Comparison of ENCODE assay signal across 14 cellular contexts in the genomic region with DNA sequence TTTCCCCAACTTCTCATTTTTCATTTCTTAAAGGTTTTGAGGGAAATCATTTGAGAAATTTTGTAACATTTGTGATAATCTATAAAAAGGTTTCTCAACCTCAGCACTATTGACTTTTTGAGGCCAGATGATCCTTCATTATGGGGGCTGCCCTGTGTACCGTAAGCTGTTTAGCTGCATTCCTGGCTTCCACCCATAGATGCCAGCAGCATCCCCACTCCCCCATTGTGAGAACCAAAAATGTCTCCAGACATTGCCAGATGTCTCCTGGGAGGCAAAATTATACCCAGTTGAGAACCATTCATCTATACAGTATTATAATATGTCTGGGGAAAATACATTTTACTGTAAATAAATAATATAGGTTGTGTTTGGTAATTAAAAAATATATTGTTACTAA.
A peak's percentile ranks its signal among the peaks of the same experiment; 100 is the strongest.
DNase-seq lines count a peak whose midpoint lies in the region; ATAC-seq and TF ChIP-seq lines count a peak whose summit lies in the region.
"Had no signal": no experiment of that assay in that cellular context is flagged by ENCODE, and none has a peak within 500 bp of the region (broad histone marks: within the 10 kb centered on the region; RNA-seq: fewer than 3 reads in every experiment).

No MANE protein-coding gene starts in this region.

- no peaks in the 10 kb centered on the region for H3K9me3 ChIP-seq in left ventricle myocardium inferior (replicated peaks)
- H3K9me3 ChIP-seq in Panc1 (ENCODE audit: control insufficient read depth, insufficient read depth, low read depth, low read length) = no peaks in the 10 kb centered on the region
- H3K9me3 ChIP-seq: tibial nerve had no signal

- intact Hi-C loops in left ventricle myocardium inferior (cut with micrococcal nuclease) (no loop called here), left ventricle myocardium superior (cut with micrococcal nuclease) (loop anchor here (10.0 kb wide), 2 partner anchors 70 to 80 kb away; no protein-coding TSS in a partner anchor), Panc1 (cut with micrococcal nuclease; ENCODE audit: unreplicated experiment) (no loop called here)

- ATAC-seq in left ventricle myocardium superior = no peak
- ATAC-seq in Panc1 = no peak
- ATAC-seq in foreskin keratinocyte = no peak
- no peak for ATAC-seq in GM18517 (IDR thresholded peaks at IDR 0.05; ENCODE audit: unreplicated experiment)
- ATAC-seq in HG03439 (IDR thresholded peaks at IDR 0.05; ENCODE audit: unreplicated experiment) = no peak

- DNase-seq in left ventricle myocardium inferior (no peak), left ventricle myocardium superior (no peak), Panc1 (ENCODE audit: low read depth, low spot score) (no peak), foreskin keratinocyte (no peak), mesenteric fat pad (ENCODE audit: low spot score) (no peak)
- DNase-seq in stimulated activated CD4-positive, alpha-beta T cell treated with anti-CD3 and anti-CD28 coated beads, Interleukin-12 subunit alpha, Interleukin-12 subunit beta, amount 100 ng/mL, for 4 hours = no peak
- DNase-seq: activated T-cell treated with anti-CD3 and anti-CD28 coated beads, Interleukin-2, amount 50 U/mL, for 1 hour; effector CD8-positive, alpha-beta T cell; GF-D8; NCI-H2029 had no signal

- no TSS peak for BruUV-seq in Panc1 (replicated peaks; lab: Mats Ljungman, UMichigan)

- in situ Hi-C loops in Panc1 (cut with HindIII; ENCODE audit: low pct_unique_long_range_greater_than_20kb, low sequenced_read_pairs) = no loop called here

- H3K36me3 ChIP-seq in left ventricle myocardium inferior (no peaks in the 10 kb centered on the region), Panc1 (ENCODE audit: control insufficient read depth, insufficient read depth, low read length) (no peaks in the 10 kb centered on the region)
- H3K36me3 ChIP-seq: tibial nerve had no signal

- TF ChIP-seq CTCF in left ventricle myocardium inferior (IDR thresholded peaks at IDR 0.05; ENCODE audit: borderline replicate concordance) (no peak), Panc1 (IDR thresholded peaks at IDR 0.05) (peak; percentile 16), foreskin keratinocyte (conservative IDR thresholded peaks at IDR 0.05) (peak; percentile 33)

- H3K4me1 ChIP-seq in left ventricle myocardium inferior (peaks cover 96% of the 10 kb centered on the region), Panc1 (ENCODE audit: control insufficient read depth, insufficient read depth, low read length) (no peaks in the 10 kb centered on the region), foreskin keratinocyte (peaks cover 40% of the 10 kb centered on the region)

- H3K4me3 ChIP-seq in left ventricle myocardium inferior (no peak overlapping the region), Panc1 (ENCODE audit: low read depth in 2 of 2, low read length in 2 of 2) (no peak overlapping the region)
- H3K4me3 ChIP-seq: tibial nerve had no signal

- POLR2A ChIA-PET in Panc1 (lab: Charles Lee) = no interaction called here

- peak overlapping the region; percentile 1 for H3K27ac ChIP-seq in left ventricle myocardium inferior (replicated peaks)
- no peak overlapping the region for H3K27ac ChIP-seq in Panc1 (ENCODE audit: low read length)
- no peak overlapping the region for H3K27ac ChIP-seq in foreskin keratinocyte
- H3K27ac ChIP-seq: RWPE1, tibial nerve had no signal

- H3K27me3 ChIP-seq in left ventricle myocardium inferior (ENCODE audit: low read depth) = no peaks in the 10 kb centered on the region
- H3K27me3 ChIP-seq in Panc1 (ENCODE audit: control insufficient read depth, insufficient read depth, low read length) = no peaks in the 10 kb centered on the region
- H3K27me3 ChIP-seq in foreskin keratinocyte = no peaks in the 10 kb centered on the region
- H3K27me3 ChIP-seq: tibial nerve had no signal

- CTCF ChIA-PET in Panc1 (lab: Charles Lee) = no interaction called here
